In the genomic region with DNA sequence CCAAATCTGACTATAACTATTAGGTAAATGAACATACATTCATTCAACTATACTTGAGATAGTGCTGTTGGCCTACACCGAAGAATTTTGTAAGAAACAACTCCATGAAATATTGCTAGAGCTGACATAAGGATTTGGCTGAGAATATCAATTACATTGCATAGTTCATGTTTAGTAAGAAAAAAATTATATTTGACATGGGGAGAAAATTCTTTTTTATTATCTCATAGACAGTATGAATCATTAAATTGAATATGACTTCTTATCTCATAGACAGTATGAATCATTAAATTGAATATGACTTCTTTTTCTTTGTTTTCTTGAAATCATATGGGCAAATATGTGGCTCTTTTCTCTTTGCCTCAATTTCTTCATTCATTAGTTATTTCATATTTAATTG, we compare ENCODE assay signal across 28 cellular contexts.
DNase-seq lines count a peak whose midpoint lies in the region; ATAC-seq, FAIRE-seq and TF ChIP-seq lines count a peak whose summit lies in the region.
"Had no signal": no experiment of that assay in that cellular context is flagged by ENCODE, and none has a peak within 500 bp of the region (broad histone marks: within the 10 kb centered on the region; RNA-seq: fewer than 3 reads in every experiment).

No MANE protein-coding gene starts in this region.

- intact Hi-C loops in HCT116 (cut with micrococcal nuclease), result loop anchor here (10.0 kb wide), 1 partner anchor 1132 kb away; no protein-coding TSS in a partner anchor
- intact Hi-C loops in aorta (cut with DNase I), result loop anchor here (10.0 kb wide), 2 partner anchors 152 to 1132 kb away; no protein-coding TSS in a partner anchor

- no peaks in the 10 kb centered on the region for H4K20me1 ChIP-seq in HCT116 (ENCODE audit: insufficient read depth)
- H4K20me1 ChIP-seq in SK-N-SH (ENCODE audit: insufficient read depth), result no peaks in the 10 kb centered on the region
- H4K20me1 ChIP-seq: BLaER1 had no signal

- H3K23ac ChIP-seq in neuronal stem cell (ENCODE audit: low read depth, low read length, poor library complexity), result no peak overlapping the region

- CTCF ChIA-PET in HCT116 (lab: Charles Lee), result no interaction called here
- CTCF ChIA-PET in SK-N-SH (lab: Yijun Ruan, JAX), result no interaction called here

- whole genome bisulfite sequencing in SK-N-SH (ENCODE audit: low lambda C conversion rate), result 82% methylated on average over 1 of the region's 1 CpG
- WGBS in aorta, 2 donors, result 39 to 71% methylated on average over 1 of the region's 1 CpG
- no CpG with 5 or more reads among the region's 1 CpG for WGBS in neuronal stem cell (ENCODE audit: extremely low coverage in 2 of 2, insufficient read length in 2 of 2, insufficient replicate concordance in 1 of 2), 2 donors

- H3K4me1 ChIP-seq in HCT116 (ENCODE audit: control insufficient read depth in 1 of 2, insufficient read depth in 2 of 2, low read length in 2 of 2) (no peaks in the 10 kb centered on the region), SK-N-SH (ENCODE audit: control insufficient read depth in 1 of 2, insufficient read depth in 2 of 2, low read depth in 1 of 2, low read length in 1 of 2) (no peaks in the 10 kb centered on the region), aorta (ENCODE audit: control insufficient read depth in 1 of 2, insufficient read depth in 2 of 2, low read length in 2 of 2) (no peaks in the 10 kb centered on the region), neuronal stem cell (ENCODE audit: control insufficient read depth in 2 of 2, insufficient read depth in 1 of 2, low read depth in 1 of 2, low read length in 2 of 2) (no peaks in the 10 kb centered on the region)
- H3K4me1 ChIP-seq: A549, BE2C, BLaER1 had no signal

- no peak overlapping the region for H2BK5ac ChIP-seq in neuronal stem cell (ENCODE audit: low read length)

- TF ChIP-seq EP300 in SK-N-SH (IDR thresholded peaks at IDR 0.05; ENCODE audit: borderline replicate concordance in 1 of 2, low read depth in 1 of 2, low read length in 1 of 2), result 0 out of 4 replicates have a peak, but pooled peaks of 1 of the 2 experiments have one; percentile 29

- TF ChIP-seq RAD21 in HCT116 (IDR thresholded peaks at IDR 0.05; ENCODE audit: low read depth) (no peak), SK-N-SH (IDR thresholded peaks at IDR 0.05; ENCODE audit: low read length) (no peak)

- H3K4ac ChIP-seq in neuronal stem cell (ENCODE audit: low read length), result no peak overlapping the region

- BruUV-seq in HCT116 (replicated peaks; lab: Mats Ljungman, UMichigan), result no TSS peak

- H3K27ac ChIP-seq in HCT116 (ENCODE audit: low read depth, low read length) (no peak overlapping the region), SK-N-SH (ENCODE audit: low read depth in 2 of 2, low read length in 1 of 2) (no peak overlapping the region), aorta (ENCODE audit: low read depth in 1 of 2, low read length in 2 of 2) (no peak overlapping the region), neuronal stem cell (replicated peaks; ENCODE audit: low read length) (no peak overlapping the region)
- H3K27ac ChIP-seq: 22Rv1, A549, BLaER1 had no signal

- DNase-seq in HCT116 (ENCODE audit: low read depth, low spot score) (no peak), SK-N-SH (no peak), amniotic epithelial cell (ENCODE audit: low read depth) (peak; percentile 38), aorta (no peak), neuronal stem cell (ENCODE audit: low spot score) (no peak), mesenteric fat pad (ENCODE audit: low spot score) (no peak)
- DNase-seq in activated naive CD4-positive, alpha-beta T cell (lab: John Stamatoyannopoulos, UW), result no peak
- DNase-seq: ACHN; BE2C; C1 segment of cervical spinal cord; CD4-positive, alpha-beta memory T cell; CD4-positive, CD25-positive, alpha-beta regulatory T cell; CD8-positive, alpha-beta memory T cell; COR-L47; DMS 273 treated with DMSO at 0.1 percent for 48 hours; DMS153; DMS53; DMS79; DND-41; EL; GDM1 had no signal

- H4K8ac ChIP-seq in neuronal stem cell (ENCODE audit: low read depth, low read length), result no peak overlapping the region

- H3K36me3 ChIP-seq in HCT116 (ENCODE audit: control insufficient read depth in 1 of 2, insufficient read depth in 2 of 2, low read length in 2 of 2) (no peaks in the 10 kb centered on the region), SK-N-SH (replicated peaks in 1 of 2; ENCODE audit: control insufficient read depth in 1 of 2, insufficient read depth in 2 of 2, low read length in 1 of 2) (no peaks in the 10 kb centered on the region), aorta (ENCODE audit: control insufficient read depth in 1 of 2, insufficient read depth in 2 of 2, low read length in 1 of 2) (no peaks in the 10 kb centered on the region), neuronal stem cell (replicated peaks in 1 of 2; ENCODE audit: control insufficient read depth in 2 of 2, insufficient read depth in 2 of 2, low read length in 2 of 2) (no peaks in the 10 kb centered on the region)
- H3K36me3 ChIP-seq: BE2C, BLaER1 had no signal

- H3F3A ChIP-seq in SK-N-SH (replicated peaks; ENCODE audit: insufficient read depth), result peaks cover 10% of the 10 kb centered on the region

- RAD21 ChIA-PET in HCT116 (lab: Charles Lee; ENCODE audit: low non-redundant PET in 1 of 2, low total read pairs in 2 of 2, uncharacterized antibody in 2 of 2, unreplicated experiment in 2 of 2), result no interaction called here

- H3K9me2 ChIP-seq in HCT116 (ENCODE audit: insufficient read depth) (no peaks in the 10 kb centered on the region), SK-N-SH (no peaks in the 10 kb centered on the region)

- no peaks in the 10 kb centered on the region for H3K27me3 ChIP-seq in HCT116 (ENCODE audit: insufficient read depth, low read length)
- no peaks in the 10 kb centered on the region for H3K27me3 ChIP-seq in SK-N-SH (ENCODE audit: insufficient read depth)
- no peaks in the 10 kb centered on the region for H3K27me3 ChIP-seq in aorta (ENCODE audit: control insufficient read depth in 1 of 2, insufficient read depth in 2 of 2, low read length in 1 of 2)
- H3K27me3 ChIP-seq in neuronal stem cell (ENCODE audit: control insufficient read depth in 3 of 3, insufficient read depth in 3 of 3, low read depth in 1 of 3, low read length in 3 of 3), result no peaks in the 10 kb centered on the region
- H3K27me3 ChIP-seq: BE2C, BLaER1 had no signal

- no peak overlapping the region for H4K91ac ChIP-seq in neuronal stem cell (ENCODE audit: low read depth, low read length, poor library complexity)

- FAIRE-seq in islet of Langerhans (lab: Jason Lieb, UNC), result peak; percentile 33
- FAIRE-seq: A549, GM12878, GM12892, GM18507 had no signal

- no peak for TF ChIP-seq CTCF in HCT116 (IDR thresholded peaks at IDR 0.05 in 2 of 3, conservative IDR thresholded peaks at IDR 0.05 in 1 of 3; ENCODE audit: borderline replicate concordance in 1 of 3, insufficient read depth in 1 of 3, low read depth in 2 of 3, low read length in 2 of 3)
- no peak for TF ChIP-seq CTCF in SK-N-SH (IDR thresholded peaks at IDR 0.05)

- no peaks in the 10 kb centered on the region for H3K9me3 ChIP-seq in HCT116 (ENCODE audit: control insufficient read depth in 1 of 2, insufficient read depth in 1 of 2, low read depth in 1 of 2, low read length in 2 of 2)
- H3K9me3 ChIP-seq in SK-N-SH, result no peaks in the 10 kb centered on the region
- no peaks in the 10 kb centered on the region for H3K9me3 ChIP-seq in aorta (ENCODE audit: control insufficient read depth, low read length)
- H3K9me3 ChIP-seq in neuronal stem cell (replicated peaks in 1 of 2; ENCODE audit: control insufficient read depth in 2 of 2, insufficient read depth in 1 of 2, low read depth in 1 of 2, low read length in 2 of 2), result no peaks in the 10 kb centered on the region
- H3K9me3 ChIP-seq: A549, BE2C, BLaER1 had no signal

- ATAC-seq in HCT116, result no peak
- ATAC-seq in aorta (ENCODE audit: low FRiP score), result no peak
- ATAC-seq: A549, GM12878 had no signal

- H3K4me2 ChIP-seq in HCT116 (ENCODE audit: low read length), result no peak overlapping the region
- no peak overlapping the region for H3K4me2 ChIP-seq in SK-N-SH
- H3K4me2 ChIP-seq in neuronal stem cell (ENCODE audit: insufficient read depth, low read length, poor library complexity, severe bottlenecking), result no peak overlapping the region
- H3K4me2 ChIP-seq: A549, BLaER1 had no signal

- no peak overlapping the region for H2AK5ac ChIP-seq in neuronal stem cell (ENCODE audit: low read depth, low read length)

- no peak overlapping the region for H3K4me3 ChIP-seq in HCT116 (replicated peaks in 1 of 2; ENCODE audit: low read depth in 1 of 2, low read length in 2 of 2)
- H3K4me3 ChIP-seq in SK-N-SH (ENCODE audit: low read depth in 2 of 2, low read length in 1 of 2), result no peak overlapping the region
- no peak overlapping the region for H3K4me3 ChIP-seq in aorta (ENCODE audit: low read length in 2 of 2)
- no peak overlapping the region for H3K4me3 ChIP-seq in neuronal stem cell (ENCODE audit: low read length in 2 of 2)
- H3K4me3 ChIP-seq: A549, BLaER1, GM12878 had no signal

- POLR2A ChIA-PET in HCT116 (lab: Charles Lee), result no interaction called here
- POLR2A ChIA-PET in SK-N-SH (lab: Yijun Ruan, JAX), result no interaction called here

- H2BK12ac ChIP-seq in neuronal stem cell (ENCODE audit: low read length), result no peak overlapping the region

- H3K79me2 ChIP-seq in HCT116 (ENCODE audit: insufficient read depth, low read length) (no peaks in the 10 kb centered on the region), SK-N-SH (ENCODE audit: insufficient read depth) (no peaks in the 10 kb centered on the region)

- no peak overlapping the region for H2BK15ac ChIP-seq in neuronal stem cell (ENCODE audit: low read length)

- no peak for TF ChIP-seq POLR2A in HCT116 (IDR thresholded peaks at IDR 0.05; ENCODE audit: borderline replicate concordance, extremely low read depth, insufficient read depth, insufficient read length)

- H2AFZ ChIP-seq in HCT116 (ENCODE audit: low read depth, low read length, poor library complexity, severe bottlenecking) (peak overlapping the region; percentile 58), SK-N-SH (ENCODE audit: low read depth) (no peak overlapping the region), neuronal stem cell (ENCODE audit: low read length) (no peak overlapping the region)

- H3K79me1 ChIP-seq in neuronal stem cell (ENCODE audit: low read depth, low read length), result no peaks in the 10 kb centered on the region

- H3K9ac ChIP-seq in HCT116 (ENCODE audit: low read length), result no peak overlapping the region
- no peak overlapping the region for H3K9ac ChIP-seq in SK-N-SH
- no peak overlapping the region for H3K9ac ChIP-seq in neuronal stem cell (ENCODE audit: low read depth, low read length, poor library complexity)
- H3K9ac ChIP-seq: BLaER1 had no signal

- no peak overlapping the region for H3K18ac ChIP-seq in neuronal stem cell (ENCODE audit: low read length)

- H2BK120ac ChIP-seq in neuronal stem cell (ENCODE audit: low read depth, low read length), result no peak overlapping the region

- H3K14ac ChIP-seq in neuronal stem cell (ENCODE audit: low read length), result no peak overlapping the region

TF ChIP-seq in HCT116, 20 proteins besides CTCF, POLR2A, EP300 and RAD21 (continues in another document):
- TF ChIP-seq TCF7L2 (IDR thresholded peaks at IDR 0.05; ENCODE audit: borderline replicate concordance, extremely low read depth, insufficient read depth, insufficient read length) (no peak), EZH2 (IDR thresholded peaks at IDR 0.05) (no peak)

TF ChIP-seq in SK-N-SH, 30 proteins besides CTCF, POLR2A, EP300 and RAD21 (continues in another document):
- TF ChIP-seq TCF12 (IDR thresholded peaks at IDR 0.05) (peak; percentile 68), FOSL2 (IDR thresholded peaks at IDR 0.05; ENCODE audit: borderline replicate concordance, low read depth) (peak; percentile 32; the same call in 1 of the 2 replicates)
